In genomic region chr7:25180592-25180923, GRCh38 we compare ENCODE assay signal across 8 cellular contexts. TPM values are rescaled to one million over a fixed set of nuclear protein-coding genes. Genes with fewer than 3 reads are reported as not detected.
DNase-seq lines count a peak whose midpoint lies in the region; ATAC-seq and TF ChIP-seq lines count a peak whose summit lies in the region.

No MANE protein-coding gene starts in this region.

- H3K36me3 Mint-ChIP-seq in Calu3 (ENCODE audit: insufficient read depth, unreplicated experiment) = peaks cover 22% of the 10 kb centered on the region
- H3K36me3 Mint-ChIP-seq in stimulated activated memory B cell treated with anti-CD40 and anti-IgM and Interleukin-4, amounts not matched to agents 10 μg/mL and 1 μg/mL and 100 μg/mL, for 72 hours = peaks cover 7% of the 10 kb centered on the region

- no peak overlapping the region for H3K27ac ChIP-seq in GM23248
- H3K27ac ChIP-seq in PC-9 = no peak overlapping the region

- no peak for TF ChIP-seq CTCF in Calu3 (IDR thresholded peaks at IDR 0.05; ENCODE audit: unreplicated experiment)
- TF ChIP-seq CTCF in PC-9 (conservative IDR thresholded peaks at IDR 0.05) = peak; percentile 13
- no peak for TF ChIP-seq CTCF in fibroblast of pulmonary artery (IDR thresholded peaks at IDR 0.05; ENCODE audit: low read length, missing control alignments)

- H3K4me2 ChIP-seq in GM23248 (ENCODE audit: unreplicated experiment) (peak overlapping the region; percentile 80), PC-9 (peak overlapping the region; percentile 35)

- H3K4me3 ChIP-seq in GM23248 (peak overlapping the region; percentile 76), PC-9 (peak overlapping the region; percentile 3; the same call in 1 of the 2 replicates), fibroblast of pulmonary artery (replicated peaks; ENCODE audit: low read depth, low read length) (peak overlapping the region; percentile 74)

- H3K9ac ChIP-seq in GM23248 = peak overlapping the region; percentile 69

- peak overlapping the region; percentile 89 for H2AFZ ChIP-seq in GM23248
- no peak overlapping the region for H2AFZ ChIP-seq in PC-9

- CTCF ChIA-PET in Calu3 (lab: Charles Lee) = interaction anchor here (0.8 to 1.5 kb wide), 14 partner anchors 8 to 134 kb away, joined by 3 to 45 read pairs (median 4); partner anchors contain the start of gene CYCS
- CTCF ChIA-PET in PC-9 (lab: Charles Lee) = interaction anchor here (0.6 to 0.7 kb wide), 3 partner anchors 199 to 1327 kb away, joined by 3 read pairs; no protein-coding TSS in a partner anchor
- CTCF ChIA-PET in HEK293T (lab: Yijun Ruan, JAX) = interaction anchor here (0.6 to 1.0 kb wide), 3 partner anchors 8 to 111 kb away, joined by 3 to 4 read pairs (median 3); no protein-coding TSS in a partner anchor

- peaks cover 8% of the 10 kb centered on the region for H3K27me3 Mint-ChIP-seq in Calu3 (ENCODE audit: unreplicated experiment)
- no peaks in the 10 kb centered on the region for H3K27me3 Mint-ChIP-seq in stimulated activated memory B cell treated with anti-CD40 and anti-IgM and Interleukin-4, amounts not matched to agents 10 μg/mL and 1 μg/mL and 100 μg/mL, for 72 hours

- intact Hi-C loops in Calu3 (cut with micrococcal nuclease; ENCODE audit: unreplicated experiment) (loop anchor here (1.0 kb wide), 1 partner anchor 36 kb away; no protein-coding TSS in a partner anchor), PC-9 (cut with micrococcal nuclease; ENCODE audit: unreplicated experiment) (no loop called here)

- peak; percentile 58 for ATAC-seq in stimulated activated memory B cell treated with anti-CD40 and anti-IgM and Interleukin-4, amounts not matched to agents 10 μg/mL and 1 μg/mL and 100 μg/mL, for 72 hours
- no peak for ATAC-seq in GM19324 (IDR thresholded peaks at IDR 0.05; ENCODE audit: low FRiP score, unreplicated experiment)

- in situ Hi-C loops in GM23248 (cut with MboI) = no loop called here

- peak overlapping the region; percentile 83 for H3K4me3 Mint-ChIP-seq in Calu3 (ENCODE audit: low read depth, unreplicated experiment)
- H3K4me3 Mint-ChIP-seq in stimulated activated memory B cell treated with anti-CD40 and anti-IgM and Interleukin-4, amounts not matched to agents 10 μg/mL and 1 μg/mL and 100 μg/mL, for 72 hours = peak overlapping the region; percentile 84

- H3K4me1 ChIP-seq in GM23248 (ENCODE audit: insufficient read depth) = peaks cover 8% of the 10 kb centered on the region; the same call in 1 of the 2 replicates
- H3K4me1 ChIP-seq in PC-9 (replicated peaks; ENCODE audit: insufficient read depth) = no peaks in the 10 kb centered on the region

- H3K27me3 ChIP-seq in GM23248 (replicated peaks; ENCODE audit: insufficient read depth) (no peaks in the 10 kb centered on the region), PC-9 (ENCODE audit: insufficient read depth, low read depth) (peaks cover 52% of the 10 kb centered on the region)

- H3K27ac Mint-ChIP-seq in Calu3 (ENCODE audit: unreplicated experiment) = peak overlapping the region; percentile 57
- peak overlapping the region; percentile 94 for H3K27ac Mint-ChIP-seq in stimulated activated memory B cell treated with anti-CD40 and anti-IgM and Interleukin-4, amounts not matched to agents 10 μg/mL and 1 μg/mL and 100 μg/mL, for 72 hours

- BruUV-seq in Calu3 (replicated peaks; lab: Mats Ljungman, UMichigan) = no TSS peak
- BruUV-seq in PC-9 (replicated peaks; lab: Mats Ljungman, UMichigan) = no TSS peak

- H3K79me2 ChIP-seq in GM23248 (ENCODE audit: insufficient read depth) = no peaks in the 10 kb centered on the region
- no peaks in the 10 kb centered on the region for H3K79me2 ChIP-seq in PC-9 (ENCODE audit: low read depth)

- H3K9me2 ChIP-seq in GM23248 (ENCODE audit: insufficient read depth) (no peaks in the 10 kb centered on the region), PC-9 (ENCODE audit: insufficient read depth) (no peaks in the 10 kb centered on the region)

- DNase-seq in Calu3 = no peak
- DNase-seq in GM23248 = no peak
- DNase-seq in PC-9 = no peak
- DNase-seq in fibroblast of pulmonary artery (ENCODE audit: low read depth) = no peak
- DNase-seq in 8988T = no peak
- no peak for DNase-seq in HEK293T (ENCODE audit: extremely low spot score)

- H3K36me3 ChIP-seq in GM23248 (ENCODE audit: low read depth) (no peaks in the 10 kb centered on the region), PC-9 (ENCODE audit: low read depth) (no peaks in the 10 kb centered on the region)

- H4K20me1 ChIP-seq in GM23248 (ENCODE audit: insufficient read depth) = no peaks in the 10 kb centered on the region
- no peaks in the 10 kb centered on the region for H4K20me1 ChIP-seq in PC-9 (ENCODE audit: insufficient read depth)

- no peaks in the 10 kb centered on the region for H3K9me3 ChIP-seq in GM23248 (ENCODE audit: low read depth)
- H3K9me3 ChIP-seq in PC-9 (ENCODE audit: insufficient read depth, low read depth) = no peaks in the 10 kb centered on the region

- POLR2A ChIA-PET in PC-9 (lab: Charles Lee; ENCODE audit: unreplicated experiment) (interaction anchor here (0.6 kb wide), 1 partner anchor 409 kb away, joined by 5 read pairs; no protein-coding TSS in a partner anchor), HEK293T (lab: Yijun Ruan, JAX) (interaction anchor here (0.9 to 1.1 kb wide), 3 partner anchors 52 to 55 kb away, joined by 3 to 7 read pairs (median 4); partner anchors contain the start of gene CYCS)

- H3K9me3 Mint-ChIP-seq in Calu3 (ENCODE audit: low read depth, unreplicated experiment) = no peaks in the 10 kb centered on the region
- no peaks in the 10 kb centered on the region for H3K9me3 Mint-ChIP-seq in stimulated activated memory B cell treated with anti-CD40 and anti-IgM and Interleukin-4, amounts not matched to agents 10 μg/mL and 1 μg/mL and 100 μg/mL, for 72 hours

- WGBS in GM23248 (ENCODE audit: low coverage in 1 of 2, low lambda C conversion rate in 2 of 2, missing lambda C conversion rate in 2 of 2), 2 experiments = 7 to 14% methylated on average over 6 of the region's 6 CpGs

- H3F3A ChIP-seq in GM23248 (ENCODE audit: insufficient read depth) (no peaks in the 10 kb centered on the region), PC-9 (ENCODE audit: insufficient read depth, low read depth) (no peaks in the 10 kb centered on the region)

- no peaks in the 10 kb centered on the region for H3K4me1 Mint-ChIP-seq in Calu3 (ENCODE audit: low read depth, unreplicated experiment)
- peaks cover 25% of the 10 kb centered on the region for H3K4me1 Mint-ChIP-seq in stimulated activated memory B cell treated with anti-CD40 and anti-IgM and Interleukin-4, amounts not matched to agents 10 μg/mL and 1 μg/mL and 100 μg/mL, for 72 hours

TF ChIP-seq in HEK293T, 16 proteins besides CTCF, POLR2A, EP300 and RAD21:
- no peak for TF ChIP-seq BHLHE40 (IDR thresholded peaks at IDR 0.05; ENCODE audit: borderline replicate concordance)
- TF ChIP-seq PKNOX1 (IDR thresholded peaks at IDR 0.05) = no peak
- TF ChIP-seq SUZ12 (IDR thresholded peaks at IDR 0.05) = no peak
- TF ChIP-seq CTBP1 (IDR thresholded peaks at IDR 0.05; ENCODE audit: borderline replicate concordance) = no peak

RNA-seq across cellular contexts. Expression of gene NPVF, which starts 47.7 kb away (rescaled TPM):
- total RNA-seq in Calu3 (2022) = not detected in 2 replicates
- not detected in 2 replicates for total RNA-seq in GM23248 (2014; rRNA removed; shearing (Covaris generic))
- polyA plus RNA-seq in GM23248 (2016; fragmentation: Nextera tagmentation; extraction: Ambion mirVana) = not detected in 2 replicates
- not detected in 2 replicates for total RNA-seq in PC-9 (2021)

RNA-seq across cellular contexts. Expression of gene CYCS, which starts 55.5 kb away (rescaled TPM):
- 258 and 276 TPM in 2 replicates for total RNA-seq in Calu3 (2022)
- 51.6 and 56.9 TPM in 2 replicates for total RNA-seq in GM23248 (2014; rRNA removed; shearing (Covaris generic))
- polyA plus RNA-seq in GM23248 (2016; fragmentation: Nextera tagmentation; extraction: Ambion mirVana) = 156 TPM in 2 replicates
- total RNA-seq in PC-9 (2021) = 101 and 120 TPM in 2 replicates

Comparison
In these comparisons a context has a peak if more than half of its experiments do, and no peak if none do; other contexts are left out.
1. H3K4me3 ChIP-seq: peak in every context shown above with its lines; median percentile 76 in GM23248; 74 in fibroblast of pulmonary artery; 3 in PC-9.